In genomic region chr1:45543599-45544417, GRCh38 we compare ENCODE assay signal across 8 cellular contexts. TPM values are rescaled to one million over a fixed set of nuclear protein-coding genes. Genes with fewer than 3 reads are reported as not detected.
A peak's percentile ranks its signal among the peaks of the same experiment; 100 is the strongest.
DNase-seq lines count a peak whose midpoint lies in the region; ATAC-seq and TF ChIP-seq lines count a peak whose summit lies in the region.

No MANE protein-coding gene starts in this region.

- H3K4me1 ChIP-seq in DND-41 (ENCODE audit: insufficient read depth, low read length): peaks cover 24% of the 10 kb centered on the region

- TF ChIP-seq CTCF in DND-41 (IDR thresholded peaks at IDR 0.05; ENCODE audit: borderline replicate concordance, extremely low read depth, low read length, poor library complexity, severe bottlenecking) (no peak), type B pancreatic cell (conservative IDR thresholded peaks at IDR 0.05) (no peak)

- H3K36me3 Mint-ChIP-seq in effector memory CD8-positive, alpha-beta T cell (ENCODE audit: insufficient read depth): no peaks in the 10 kb centered on the region
- H3K36me3 Mint-ChIP-seq in type B pancreatic cell: no peaks in the 10 kb centered on the region

- H3K4me1 Mint-ChIP-seq in effector memory CD8-positive, alpha-beta T cell (ENCODE audit: low read depth in 2 of 2): peaks cover 14% of the 10 kb centered on the region in 2 donors
- no peaks in the 10 kb centered on the region for H3K4me1 Mint-ChIP-seq in type B pancreatic cell (ENCODE audit: unreplicated experiment)

- peak; percentile 87 for DNase-seq in DND-41
- DNase-seq in activated CD4-positive, alpha-beta T cell treated with anti-CD3 and anti-CD28 coated beads for 48 hours: peak; percentile 76
- DNase-seq in effector memory CD8-positive, alpha-beta T cell: peak; percentile 60 to 67 (median 65)
- peak; percentile 69 for DNase-seq in pons (ENCODE audit: low spot score)
- DNase-seq in type B pancreatic cell (ENCODE audit: extremely low spot score, unreplicated experiment): no peak
- DNase-seq in hippocampal formation (lab: John Stamatoyannopoulos, UW): no peak
- no peak for DNase-seq in NCI-H1436 (lab: John Stamatoyannopoulos, UW)

- ATAC-seq in DND-41 (ENCODE audit: insufficient read depth, low read depth): peak; percentile 94
- peak; percentile 60 for ATAC-seq in HG03571 (IDR thresholded peaks at IDR 0.05; ENCODE audit: unreplicated experiment)
- peak; percentile 99 for ATAC-seq in effector memory CD8-positive, alpha-beta T cell (replicated peaks)

- H3K79me2 ChIP-seq in DND-41 (ENCODE audit: insufficient read depth, low read length): no peaks in the 10 kb centered on the region

- H3K27ac ChIP-seq in DND-41 (ENCODE audit: low read length): peak overlapping the region; percentile 80

- no peaks in the 10 kb centered on the region for H4K20me1 ChIP-seq in DND-41 (ENCODE audit: insufficient read depth, low read length)

- H3K4me2 ChIP-seq in DND-41 (ENCODE audit: insufficient read depth, low read length): peak overlapping the region; percentile 78

- peak overlapping the region; percentile 30 for H3K9ac ChIP-seq in DND-41 (ENCODE audit: low read depth, low read length)

- H3K36me3 ChIP-seq in DND-41 (ENCODE audit: insufficient read depth, low read length): no peaks in the 10 kb centered on the region

- no peaks in the 10 kb centered on the region for H3K27me3 Mint-ChIP-seq in effector memory CD8-positive, alpha-beta T cell
- peaks cover 49% of the 10 kb centered on the region for H3K27me3 Mint-ChIP-seq in type B pancreatic cell

- H3K9me3 ChIP-seq in DND-41 (ENCODE audit: insufficient read depth, low read length, severe bottlenecking): no peaks in the 10 kb centered on the region

- H3K27me3 ChIP-seq in DND-41 (ENCODE audit: insufficient read depth, low read length, poor library complexity): no peaks in the 10 kb centered on the region

- peak overlapping the region in 1 of 2 experiments; percentile 48; a peak in 2 of 4 replicates for H3K4me3 ChIP-seq in DND-41 (ENCODE audit: low read depth in 1 of 2, low read length in 2 of 2)

- H3K27ac Mint-ChIP-seq in effector memory CD8-positive, alpha-beta T cell: peak overlapping the region; percentile 8 to 70
- H3K27ac Mint-ChIP-seq in type B pancreatic cell: peak overlapping the region; percentile 21

- H2AFZ ChIP-seq in DND-41 (ENCODE audit: low read depth, low read length): peak overlapping the region; percentile 21

- peak overlapping the region; percentile 19 to 65 for H3K4me3 Mint-ChIP-seq in effector memory CD8-positive, alpha-beta T cell
- no peak overlapping the region for H3K4me3 Mint-ChIP-seq in type B pancreatic cell

- no peaks in the 10 kb centered on the region for H3K9me3 Mint-ChIP-seq in effector memory CD8-positive, alpha-beta T cell
- no peaks in the 10 kb centered on the region for H3K9me3 Mint-ChIP-seq in type B pancreatic cell

RNA-seq across cellular contexts. Expression of gene AKR1A1, which starts 6.8 kb away (rescaled TPM):
- total RNA-seq in type B pancreatic cell (ENCODE audit: low replicate concordance): 179 and 185 TPM in 2 replicates

RNA-seq across cellular contexts. Expression of gene PRDX1, which starts 22.1 kb away (rescaled TPM):
- total RNA-seq in type B pancreatic cell (ENCODE audit: low replicate concordance): 255 and 335 TPM in 2 replicates

RNA-seq across cellular contexts. Expression of gene NASP, which starts 40.0 kb away (rescaled TPM):
- 104 and 269 TPM in 2 replicates for total RNA-seq in type B pancreatic cell (ENCODE audit: low replicate concordance)

RNA-seq across cellular contexts. Expression of gene MMACHC, which starts 43.7 kb away (rescaled TPM):
- total RNA-seq in type B pancreatic cell (ENCODE audit: low replicate concordance): 8.0 and 12.7 TPM in 2 replicates

RNA-seq across cellular contexts. Expression of gene CCDC163, which starts 43.9 kb away (rescaled TPM):
- 1.0 and 2.0 TPM in 2 replicates for total RNA-seq in type B pancreatic cell (ENCODE audit: low replicate concordance)

Comparison
In these comparisons a context has a peak if more than half of its experiments do, and no peak if none do; other contexts are left out.
1. DNase-seq: peak in DND-41 (single experiment), activated CD4-positive, alpha-beta T cell treated with anti-CD3 and anti-CD28 coated beads for 48 hours (single experiment), effector memory CD8-positive, alpha-beta T cell (3 of 3) and pons (single experiment); none in type B pancreatic cell (single experiment), hippocampal formation (0 of 2) and NCI-H1436 (single experiment).
2. Peak in every context shown above with its lines, with median percentiles within 50 percentile points of each other: ATAC-seq.